ENCODE assay signal across 16 cellular contexts in the genomic region with DNA sequence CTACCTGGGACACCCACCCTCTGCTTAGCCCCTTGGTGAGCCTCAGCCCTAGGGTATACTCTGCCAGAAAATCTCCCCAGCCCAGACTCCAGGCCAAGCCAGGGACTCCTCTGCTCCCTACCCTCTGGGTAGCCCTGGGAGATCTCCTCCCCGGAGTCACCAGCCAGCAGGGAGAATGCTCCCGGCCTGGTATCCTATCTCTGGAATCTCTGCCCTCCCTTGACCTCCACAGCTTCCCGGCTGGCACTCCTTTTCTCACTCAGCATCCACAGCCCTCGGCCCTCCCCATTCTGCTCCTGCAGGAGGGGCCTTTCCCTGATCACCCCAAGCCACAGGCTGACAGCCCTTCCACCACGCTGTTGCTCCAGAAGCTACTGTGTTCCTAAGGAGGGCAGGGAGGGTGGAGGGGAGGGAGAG. TPM values are rescaled to one million over a fixed set of nuclear protein-coding genes. Genes with fewer than 3 reads are reported as not detected.
DNase-seq lines count a peak whose midpoint lies in the region; ATAC-seq, FAIRE-seq and TF ChIP-seq lines count a peak whose summit lies in the region.
"Had no signal": no experiment of that assay in that cellular context is flagged by ENCODE, and none has a peak within 500 bp of the region (broad histone marks: within the 10 kb centered on the region; RNA-seq: fewer than 3 reads in every experiment).

No MANE protein-coding gene starts in this region.

- H3K4me3 Mint-ChIP-seq in activated T-cell treated with anti-CD3 and anti-CD28 coated beads, Interleukin-2, amount 50 U/mL, for 72 hours = no peak overlapping the region
- peak overlapping the region; percentile 46; the same call in 1 of the 2 replicates for H3K4me3 Mint-ChIP-seq in WTC11
- no peak overlapping the region for H3K4me3 Mint-ChIP-seq in activated CD4-positive, alpha-beta memory T cell treated with anti-CD3 and anti-CD28 coated beads for 36 hours

- H3K27ac ChIP-seq in kidney (ENCODE audit: low read depth in 2 of 2, low read length in 2 of 2) (no peak overlapping the region), substantia nigra (ENCODE audit: low read depth, low read length, poor library complexity, severe bottlenecking) (peak overlapping the region; percentile 26)
- H3K27ac ChIP-seq: neutrophil had no signal

- peak overlapping the region; percentile 54 for H3K27ac Mint-ChIP-seq in activated T-cell treated with anti-CD3 and anti-CD28 coated beads, Interleukin-2, amount 50 U/mL, for 72 hours
- no peak overlapping the region for H3K27ac Mint-ChIP-seq in WTC11
- H3K27ac Mint-ChIP-seq in activated CD4-positive, alpha-beta memory T cell treated with anti-CD3 and anti-CD28 coated beads for 36 hours = no peak overlapping the region

- H3K27me3 Mint-ChIP-seq in activated T-cell treated with anti-CD3 and anti-CD28 coated beads, Interleukin-2, amount 50 U/mL, for 72 hours (ENCODE audit: low read depth) = no peaks in the 10 kb centered on the region
- H3K27me3 Mint-ChIP-seq in WTC11 (ENCODE audit: low read depth) = no peaks in the 10 kb centered on the region; the same call in 1 of the 2 replicates
- H3K27me3 Mint-ChIP-seq in activated CD4-positive, alpha-beta memory T cell treated with anti-CD3 and anti-CD28 coated beads for 36 hours = no peaks in the 10 kb centered on the region

- no peak for FAIRE-seq in kidney (lab: Jason Lieb, UNC)
- FAIRE-seq: endothelial cell of umbilical vein, small intestine had no signal

- CTCF ChIA-PET in WTC11 (lab: Charles Lee) = interaction anchor here (0.5 to 0.6 kb wide), 3 partner anchors 90 to 339 kb away, joined by 3 to 4 read pairs (median 3); no protein-coding TSS in a partner anchor
- CTCF ChIA-PET in activated CD4-positive, alpha-beta memory T cell treated with anti-CD3 and anti-CD28 coated beads for 36 hours (lab: Charles Lee) = no interaction called here

- POLR2A ChIA-PET in WTC11 (lab: Charles Lee) = no interaction called here
- POLR2A ChIA-PET in activated CD4-positive, alpha-beta memory T cell treated with anti-CD3 and anti-CD28 coated beads for 36 hours (lab: Charles Lee) = no interaction called here

- TF ChIP-seq CTCF in WTC11 (IDR thresholded peaks at IDR 0.05) = no peak
- TF ChIP-seq CTCF in kidney (IDR thresholded peaks at IDR 0.05; ENCODE audit: borderline replicate concordance, extremely low read depth, insufficient read depth) = no peak

- intact Hi-C loops in kidney (cut with DNase I) = no loop called here
- intact Hi-C loops in activated CD4-positive, alpha-beta memory T cell treated with anti-CD3 and anti-CD28 coated beads for 36 hours (cut with micrococcal nuclease) = no loop called here

- H3K36me3 ChIP-seq in kidney (ENCODE audit: control insufficient read depth in 1 of 2, insufficient read depth in 2 of 2, low read length in 2 of 2) = no peaks in the 10 kb centered on the region
- H3K36me3 ChIP-seq: MG63, neutrophil had no signal

- H3K36me3 Mint-ChIP-seq in activated T-cell treated with anti-CD3 and anti-CD28 coated beads, Interleukin-2, amount 50 U/mL, for 72 hours (ENCODE audit: insufficient read depth in 2 of 2) = no peaks in the 10 kb centered on the region
- no peaks in the 10 kb centered on the region for H3K36me3 Mint-ChIP-seq in WTC11
- no peaks in the 10 kb centered on the region for H3K36me3 Mint-ChIP-seq in activated CD4-positive, alpha-beta memory T cell treated with anti-CD3 and anti-CD28 coated beads for 36 hours

- no peak overlapping the region for H3K9ac ChIP-seq in kidney (ENCODE audit: low read length in 2 of 2)

- H3K9me3 ChIP-seq in kidney (ENCODE audit: control insufficient read depth in 1 of 2, low read length in 2 of 2) = no peaks in the 10 kb centered on the region
- H3K9me3 ChIP-seq: MG63, neutrophil had no signal

- no peak for DNase-seq in activated T-cell treated with anti-CD3 and anti-CD28 coated beads, Interleukin-2, amount 50 U/mL, for 72 hours
- no peak for DNase-seq in activated T-cell treated with anti-CD3 and anti-CD28 coated beads, Interleukin-2, amount 50 U/mL, for 48 hours
- DNase-seq in WTC11 (ENCODE audit: low spot score) = peak; percentile 51
- DNase-seq in kidney = peak; percentile 54
- DNase-seq in substantia nigra (lab: John Stamatoyannopoulos, UW) = peak in 1 of 49 donors; percentile 54
- DNase-seq in activated CD4-positive, alpha-beta memory T cell treated with anti-CD3 and anti-CD28 coated beads for 36 hours = no peak
- no peak for DNase-seq in KBM-7
- DNase-seq: activated CD4-positive, alpha-beta T cell treated with anti-CD3 and anti-CD28 coated beads for 4 hours; Calu3; glutamatergic neuron; left colon; MG63 had no signal

- ATAC-seq in activated T-cell treated with anti-CD3 and anti-CD28 coated beads, Interleukin-2, amount 50 U/mL, for 72 hours (replicated peaks in 1 of 2) = no peak
- ATAC-seq in WTC11 (peak; percentile 56), HG02571 (IDR thresholded peaks at IDR 0.05; ENCODE audit: unreplicated experiment) (no peak)
- ATAC-seq: left colon had no signal

- H3K4me1 Mint-ChIP-seq in activated T-cell treated with anti-CD3 and anti-CD28 coated beads, Interleukin-2, amount 50 U/mL, for 72 hours (ENCODE audit: low read depth) = peaks cover 35% of the 10 kb centered on the region
- H3K4me1 Mint-ChIP-seq in WTC11 = peaks cover 36% of the 10 kb centered on the region
- peaks cover 23% of the 10 kb centered on the region for H3K4me1 Mint-ChIP-seq in activated CD4-positive, alpha-beta memory T cell treated with anti-CD3 and anti-CD28 coated beads for 36 hours (ENCODE audit: low read depth)

- H3K9me3 Mint-ChIP-seq in activated T-cell treated with anti-CD3 and anti-CD28 coated beads, Interleukin-2, amount 50 U/mL, for 72 hours = no peaks in the 10 kb centered on the region
- H3K9me3 Mint-ChIP-seq in WTC11 = no peaks in the 10 kb centered on the region
- H3K9me3 Mint-ChIP-seq in activated CD4-positive, alpha-beta memory T cell treated with anti-CD3 and anti-CD28 coated beads for 36 hours = no peaks in the 10 kb centered on the region

- no peaks in the 10 kb centered on the region for H3K4me1 ChIP-seq in kidney (ENCODE audit: control insufficient read depth in 1 of 2, insufficient read depth in 1 of 2, low read depth in 1 of 2, low read length in 2 of 2)

- in situ Hi-C loops in KBM-7 (cut with MboI; ENCODE audit: low pct_unique_long_range_greater_than_20kb, low sequenced_read_pairs) = no loop called here

- H3K4me3 ChIP-seq in kidney (ENCODE audit: low read length in 2 of 2) = no peak overlapping the region
- H3K4me3 ChIP-seq: MG63 had no signal

TF ChIP-seq in WTC11, 78 proteins besides CTCF, POLR2A, EP300 and RAD21 (continues in another document):
- TF ChIP-seq GTF2I (CRISPR knock-in tag; conservative IDR thresholded peaks at IDR 0.05) = no peak
- TF ChIP-seq ZNF121 (CRISPR knock-in tag; IDR thresholded peaks at IDR 0.05) = no peak
- TF ChIP-seq, protein P1, sequence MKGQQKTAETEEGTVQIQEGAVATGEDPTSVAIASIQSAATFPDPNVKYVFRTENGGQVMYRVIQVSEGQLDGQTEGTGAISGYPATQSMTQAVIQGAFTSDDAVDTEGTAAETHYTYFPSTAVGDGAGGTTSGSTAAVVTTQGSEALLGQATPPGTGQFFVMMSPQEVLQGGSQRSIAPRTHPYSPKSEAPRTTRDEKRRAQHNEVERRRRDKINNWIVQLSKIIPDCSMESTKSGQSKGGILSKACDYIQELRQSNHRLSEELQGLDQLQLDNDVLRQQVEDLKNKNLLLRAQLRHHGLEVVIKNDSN (CRISPR knock-in tag; IDR thresholded peaks at IDR 0.05) = no peak
- TF ChIP-seq NFE2L1 (CRISPR knock-in tag; IDR thresholded peaks at IDR 0.05) = no peak
- TF ChIP-seq, protein P2, sequence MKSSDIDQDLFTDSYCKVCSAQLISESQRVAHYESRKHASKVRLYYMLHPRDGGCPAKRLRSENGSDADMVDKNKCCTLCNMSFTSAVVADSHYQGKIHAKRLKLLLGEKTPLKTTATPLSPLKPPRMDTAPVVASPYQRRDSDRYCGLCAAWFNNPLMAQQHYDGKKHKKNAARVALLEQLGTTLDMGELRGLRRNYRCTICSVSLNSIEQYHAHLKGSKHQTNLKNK (CRISPR knock-in tag; IDR thresholded peaks at IDR 0.05) = no peak
- TF ChIP-seq, protein P3, sequence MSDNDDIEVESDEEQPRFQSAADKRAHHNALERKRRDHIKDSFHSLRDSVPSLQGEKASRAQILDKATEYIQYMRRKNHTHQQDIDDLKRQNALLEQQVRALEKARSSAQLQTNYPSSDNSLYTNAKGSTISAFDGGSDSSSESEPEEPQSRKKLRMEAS (CRISPR knock-in tag; IDR thresholded peaks at IDR 0.05) = no peak
- TF ChIP-seq, protein P4, sequence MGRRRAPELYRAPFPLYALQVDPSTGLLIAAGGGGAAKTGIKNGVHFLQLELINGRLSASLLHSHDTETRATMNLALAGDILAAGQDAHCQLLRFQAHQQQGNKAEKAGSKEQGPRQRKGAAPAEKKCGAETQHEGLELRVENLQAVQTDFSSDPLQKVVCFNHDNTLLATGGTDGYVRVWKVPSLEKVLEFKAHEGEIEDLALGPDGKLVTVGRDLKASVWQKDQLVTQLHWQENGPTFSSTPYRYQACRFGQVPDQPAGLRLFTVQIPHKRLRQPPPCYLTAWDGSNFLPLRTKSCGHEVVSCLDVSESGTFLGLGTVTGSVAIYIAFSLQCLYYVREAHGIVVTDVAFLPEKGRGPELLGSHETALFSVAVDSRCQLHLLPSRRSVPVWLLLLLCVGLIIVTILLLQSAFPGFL (CRISPR knock-in tag; IDR thresholded peaks at IDR 0.05; ENCODE audit: borderline replicate concordance) = no peak
- TF ChIP-seq, protein P5, sequence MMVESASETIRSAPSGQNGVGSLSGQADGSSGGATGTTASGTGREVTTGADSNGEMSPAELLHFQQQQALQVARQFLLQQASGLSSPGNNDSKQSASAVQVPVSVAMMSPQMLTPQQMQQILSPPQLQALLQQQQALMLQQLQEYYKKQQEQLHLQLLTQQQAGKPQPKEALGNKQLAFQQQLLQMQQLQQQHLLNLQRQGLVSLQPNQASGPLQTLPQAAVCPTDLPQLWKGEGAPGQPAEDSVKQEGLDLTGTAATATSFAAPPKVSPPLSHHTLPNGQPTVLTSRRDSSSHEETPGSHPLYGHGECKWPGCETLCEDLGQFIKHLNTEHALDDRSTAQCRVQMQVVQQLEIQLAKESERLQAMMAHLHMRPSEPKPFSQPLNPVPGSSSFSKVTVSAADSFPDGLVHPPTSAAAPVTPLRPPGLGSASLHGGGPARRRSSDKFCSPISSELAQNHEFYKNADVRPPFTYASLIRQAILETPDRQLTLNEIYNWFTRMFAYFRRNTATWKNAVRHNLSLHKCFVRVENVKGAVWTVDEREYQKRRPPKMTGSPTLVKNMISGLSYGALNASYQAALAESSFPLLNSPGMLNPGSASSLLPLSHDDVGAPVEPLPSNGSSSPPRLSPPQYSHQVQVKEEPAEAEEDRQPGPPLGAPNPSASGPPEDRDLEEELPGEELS (CRISPR knock-in tag; IDR thresholded peaks at IDR 0.05) = no peak
- no peak for TF ChIP-seq OVOL2 (CRISPR knock-in tag; IDR thresholded peaks at IDR 0.05; ENCODE audit: borderline replicate concordance)
- TF ChIP-seq ZNF423 (CRISPR knock-in tag; IDR thresholded peaks at IDR 0.05) = no peak

RNA-seq across cellular contexts. Expression of a gene that starts 22.6 kb away (rescaled TPM):
- 10 to 100 TPM; 28.2 to 30.0 TPM for total RNA-seq in activated T-cell treated with anti-CD3 and anti-CD28 coated beads, Interleukin-2, amount 50 U/mL, for 72 hours
- total RNA-seq in WTC11 (2021) = 24.0 to 29.0 TPM (median 25.6 TPM) in 3 replicates
- total RNA-seq in kidney = 19.4 TPM
- polyA plus RNA-seq in kidney (ENCODE audit: insufficient read depth, low read depth, low replicate concordance) = 14.1 TPM
- 10 to 100 TPM; 21.8 to 22.1 TPM for total RNA-seq in activated CD4-positive, alpha-beta memory T cell treated with anti-CD3 and anti-CD28 coated beads for 36 hours

Comparison
In these comparisons a context has a peak if more than half of its experiments do, and no peak if none do; other contexts are left out.
1. DNase-seq: peak in WTC11 (single experiment) and kidney (single experiment); none in activated T-cell treated with anti-CD3 and anti-CD28 coated beads, Interleukin-2, amount 50 U/mL, for 72 hours (0 of 2), activated T-cell treated with anti-CD3 and anti-CD28 coated beads, Interleukin-2, amount 50 U/mL, for 48 hours (0 of 2), activated CD4-positive, alpha-beta memory T cell treated with anti-CD3 and anti-CD28 coated beads for 36 hours (single experiment) and KBM-7 (single experiment).